Comparison of ENCODE assay signal across 8 cellular contexts in the genomic region with DNA sequence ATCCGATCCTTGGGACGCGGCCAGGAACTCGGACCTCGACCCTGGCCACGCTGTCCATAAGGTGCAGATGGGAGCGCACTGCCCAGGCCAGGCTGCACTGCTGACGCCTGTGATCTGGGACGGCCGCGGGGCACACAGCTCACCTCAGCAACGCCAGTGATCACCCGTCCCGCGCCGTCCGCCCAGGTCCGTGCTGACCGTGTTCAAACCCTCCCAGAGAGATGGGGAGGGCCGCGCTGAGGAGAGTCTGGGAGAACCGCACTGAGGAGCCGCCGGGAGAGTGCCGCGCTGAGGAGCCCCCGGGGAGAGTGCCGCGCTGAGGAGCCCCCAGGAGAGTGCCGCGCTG. TPM values are rescaled to one million over a fixed set of nuclear protein-coding genes. Genes with fewer than 3 reads are reported as not detected.
DNase-seq lines count a peak whose midpoint lies in the region; ATAC-seq lines count a peak whose summit lies in the region.

No MANE protein-coding gene starts in this region.

- DNase-seq in NT2/D1 (ENCODE audit: low read depth, low spot score) (no peak), dermis blood vessel endothelial cell (peak; percentile 52), NCI-H1092 treated with DMSO at 0.1 percent for 48 hours (lab: John Stamatoyannopoulos, UW) (no peak), iPS-NIHi7 (ENCODE audit: extremely low spot score) (no peak)

- H3K36me3 ChIP-seq in NT2/D1 (ENCODE audit: insufficient read depth, insufficient read length, low read length) (peaks cover 3% of the 10 kb centered on the region), mucosa of rectum (ENCODE audit: control insufficient read depth in 2 of 2, insufficient read depth in 2 of 2, low read length in 2 of 2) (no peaks in the 10 kb centered on the region)

- peaks cover 55% of the 10 kb centered on the region for H3K27me3 ChIP-seq in NT2/D1 (ENCODE audit: insufficient read depth, insufficient read length)
- H3K27me3 ChIP-seq in mucosa of rectum (ENCODE audit: control insufficient read depth in 2 of 2, insufficient read depth in 2 of 2, low read length in 2 of 2) = no peaks in the 10 kb centered on the region

- ATAC-seq in GM19397 (IDR thresholded peaks at IDR 0.05; ENCODE audit: unreplicated experiment) = peak; percentile 3
- no peak for ATAC-seq in GM19455 (IDR thresholded peaks at IDR 0.05; ENCODE audit: unreplicated experiment)
- no peak for ATAC-seq in HG03280 (IDR thresholded peaks at IDR 0.05; ENCODE audit: unreplicated experiment)

- H3K9me3 ChIP-seq in NT2/D1 (ENCODE audit: insufficient read depth, low read length) = peaks cover 16% of the 10 kb centered on the region; the same call in 1 of the 2 replicates
- no peaks in the 10 kb centered on the region for H3K9me3 ChIP-seq in mucosa of rectum (ENCODE audit: control insufficient read depth in 2 of 2, low read length in 2 of 2)

- H3K9ac ChIP-seq in NT2/D1 (ENCODE audit: insufficient read length, low read depth) (peak overlapping the region; percentile 79), mucosa of rectum (ENCODE audit: low read depth in 1 of 2, low read length in 2 of 2) (peak overlapping the region in 1 of 2 donors; percentile 81)

- H3K4me3 ChIP-seq in NT2/D1 (ENCODE audit: insufficient read length, low read depth) (peak overlapping the region; percentile 67), mucosa of rectum (ENCODE audit: low read length in 2 of 2) (peak overlapping the region; percentile 74 to 78)

- H3K4me1 ChIP-seq in NT2/D1 (ENCODE audit: insufficient read depth, insufficient read length) (peaks cover 32% of the 10 kb centered on the region), mucosa of rectum (ENCODE audit: control insufficient read depth in 2 of 2, insufficient read depth in 2 of 2, low read length in 2 of 2) (peaks cover 0 to 9% of the 10 kb centered on the region in 2 donors)

- peak overlapping the region in 1 of 2 donors; percentile 95 for H3K27ac ChIP-seq in mucosa of rectum (ENCODE audit: low read depth in 2 of 2, low read length in 2 of 2)

RNA-seq across cellular contexts. Expression of gene KCNQ1OT1, which starts 0.6 kb away (rescaled TPM):
- 0.70 and 1.5 TPM in 2 replicates for total RNA-seq in dermis blood vessel endothelial cell
